In genomic region chr22:22322792-22323191, GRCh38 we compare ENCODE assay signal across 19 cellular contexts.
"Had no signal": no experiment of that assay in that cellular context is flagged by ENCODE, and none has a peak within 500 bp of the region (broad histone marks: within the 10 kb centered on the region; RNA-seq: fewer than 3 reads in every experiment).

No MANE protein-coding gene starts in this region.

- H3K27me3 ChIP-seq: ovary, right atrium auricular region, right lobe of liver, tibial nerve, vagina had no signal

- H3K27me3 Mint-ChIP-seq: naive thymus-derived CD8-positive, alpha-beta T cell; stimulated activated memory B cell treated with anti-CD40 and anti-IgM and Interleukin-4, amounts not matched to agents 10 μg/mL and 1 μg/mL and 100 μg/mL, for 72 hours had no signal

- H3K4me1 Mint-ChIP-seq: immature natural killer cell had no signal

- H3K4me1 ChIP-seq: left ventricle myocardium inferior, right atrium auricular region, right lobe of liver, tibial nerve, vagina had no signal

- H3K27ac ChIP-seq: left ventricle myocardium inferior, ovary, right atrium auricular region, right lobe of liver, tibial nerve, vagina had no signal

- H3K27ac Mint-ChIP-seq: immature natural killer cell, progenitor cell of endocrine pancreas, type B pancreatic cell had no signal

- H3K9me3 Mint-ChIP-seq: immature natural killer cell; naive thymus-derived CD8-positive, alpha-beta T cell; stimulated activated memory B cell treated with anti-CD40 and anti-IgM and Interleukin-4, amounts not matched to agents 10 μg/mL and 1 μg/mL and 100 μg/mL, for 72 hours; stimulated activated naive CD8-positive, alpha-beta T cell treated with anti-CD3 and anti-CD28 coated beads, Interleukin-15, amount 100 ng/mL, for 72 hours; type B pancreatic cell had no signal

- H3K9me3 ChIP-seq: left ventricle myocardium inferior, mucosa of descending colon, ovary, right atrium auricular region, right lobe of liver, tibial nerve, vagina had no signal

- H3K4me3 Mint-ChIP-seq: immature natural killer cell; naive thymus-derived CD8-positive, alpha-beta T cell; stimulated activated memory B cell treated with anti-CD40 and anti-IgM and Interleukin-4, amounts not matched to agents 10 μg/mL and 1 μg/mL and 100 μg/mL, for 72 hours; stimulated activated naive CD8-positive, alpha-beta T cell treated with anti-CD3 and anti-CD28 coated beads, Interleukin-15, amount 100 ng/mL, for 72 hours; type B pancreatic cell had no signal

- DNase-seq: immature natural killer cell; left ventricle myocardium inferior; stimulated activated CD4-positive, alpha-beta T cell treated with anti-CD3 and anti-CD28 coated beads, Interleukin-1b, Interleukin-23, amount 100 ng/mL, for 48 hours; stimulated activated CD4-positive, alpha-beta T cell treated with anti-CD3 and anti-CD28 coated beads, Interleukin-2, amount 100 ng/mL, for 48 hours; stimulated activated CD4-positive, alpha-beta T cell treated with anti-CD3 and anti-CD28 coated beads, Interleukin-4, amount 100 ng/mL, for 4 hours; stimulated activated CD8-positive, alpha-beta memory T cell treated with anti-CD3 and anti-CD28 coated beads, Interleukin-4, amount 100 ng/mL, for 48 hours; stimulated activated naive CD8-positive, alpha-beta T cell treated with anti-CD3 and anti-CD28 coated beads, Interleukin-15, amount 100 ng/mL, for 72 hours had no signal

- H3K4me3 ChIP-seq: left ventricle myocardium inferior, lung, mucosa of descending colon, ovary, right atrium auricular region, right lobe of liver, smooth muscle cell, tibial nerve, vagina had no signal

- H3K36me3 ChIP-seq: ovary had no signal

- H3K4me2 ChIP-seq: smooth muscle cell had no signal
